Comparison of ENCODE assay signal across 18 cellular contexts in genomic region chr3:157999246-157999645, GRCh38.
DNase-seq lines count a peak whose midpoint lies in the region; ATAC-seq and TF ChIP-seq lines count a peak whose summit lies in the region.
"Had no signal": no experiment of that assay in that cellular context is flagged by ENCODE, and none has a peak within 500 bp of the region (broad histone marks: within the 10 kb centered on the region; RNA-seq: fewer than 3 reads in every experiment).

No MANE protein-coding gene starts in this region.

- no peak for ATAC-seq in mucosa of descending colon
- ATAC-seq: activated naive CD4-positive, alpha-beta T cell treated with anti-CD3 and anti-CD28 coated beads, Interleukin-2, amount 50 U/mL, for 72 hours; stimulated activated naive B cell treated with anti-CD40 and anti-IgM and Interleukin-4, amounts not matched to agents 10 μg/mL and 1 μg/mL and 100 μg/mL, for 72 hours; T-cell had no signal

- no peak overlapping the region for H3K4me3 ChIP-seq in Peyer's patch
- H3K4me3 ChIP-seq in mucosa of descending colon = no peak overlapping the region
- no peak overlapping the region for H3K4me3 ChIP-seq in thyroid gland (replicated peaks in 1 of 3)
- H3K4me3 ChIP-seq: coronary artery, HAP-1, transverse colon had no signal

- DNase-seq in NCI-H2107 treated with DMSO at 0.1 percent for 48 hours (lab: John Stamatoyannopoulos, UW; ENCODE audit: unreplicated experiment) (peak; percentile 39), NCI-H2107 (lab: John Stamatoyannopoulos, UW) (no peak), NCI-H2029 (lab: John Stamatoyannopoulos, UW) (peak; percentile 70), NCI-H748 treated with DMSO at 0.1 percent for 48 hours (lab: John Stamatoyannopoulos, UW) (peak; percentile 19), iris pigment epithelial cell (ENCODE audit: low read depth) (peak; percentile 1), Peyer's patch (no peak), mucosa of descending colon (no peak), thyroid gland (no peak)
- DNase-seq: 8988T; activated CD4-positive, alpha-beta T cell treated with anti-CD3 and anti-CD28 coated beads, Interleukin-2, amount 50 U/mL, for 48 hours; NCI-H524 treated with DMSO at 0.1 percent for 48 hours; stimulated activated naive B cell treated with anti-CD40 and anti-IgM and Interleukin-4, amounts not matched to agents 10 μg/mL and 1 μg/mL and 100 μg/mL, for 72 hours; T-cell; transverse colon had no signal

- no peak for TF ChIP-seq CTCF in Peyer's patch (IDR thresholded peaks at IDR 0.05)
- TF ChIP-seq CTCF in mucosa of descending colon (IDR thresholded peaks at IDR 0.05) = no peak
- TF ChIP-seq CTCF in thyroid gland (IDR thresholded peaks at IDR 0.05) = no peak

- H3K4me1 ChIP-seq in Peyer's patch (no peaks in the 10 kb centered on the region), mucosa of descending colon (ENCODE audit: low read depth) (no peaks in the 10 kb centered on the region), thyroid gland (no peaks in the 10 kb centered on the region)
- H3K4me1 ChIP-seq: HAP-1, transverse colon had no signal

- H3K36me3 ChIP-seq in Peyer's patch (no peaks in the 10 kb centered on the region), mucosa of descending colon (ENCODE audit: low read depth) (no peaks in the 10 kb centered on the region), thyroid gland (no peaks in the 10 kb centered on the region)
- H3K36me3 ChIP-seq: HAP-1, transverse colon had no signal

- H3K9me3 ChIP-seq in Peyer's patch (no peaks in the 10 kb centered on the region), mucosa of descending colon (no peaks in the 10 kb centered on the region), thyroid gland (no peaks in the 10 kb centered on the region)
- H3K9me3 ChIP-seq: HAP-1, transverse colon had no signal

- TF ChIP-seq POLR2A in Peyer's patch (IDR thresholded peaks at IDR 0.05) (no peak), thyroid gland (IDR thresholded peaks at IDR 0.05) (no peak)

- H3K27me3 ChIP-seq in Peyer's patch = no peaks in the 10 kb centered on the region
- H3K27me3 ChIP-seq in thyroid gland = no peaks in the 10 kb centered on the region
- H3K27me3 ChIP-seq: transverse colon had no signal

- WGBS in thyroid gland, 2 donors = 45 to 48% methylated on average over 5 of the region's 5 CpGs

- no peak overlapping the region for H3K27ac ChIP-seq in Peyer's patch
- H3K27ac ChIP-seq in thyroid gland = no peak overlapping the region
- H3K27ac ChIP-seq: coronary artery, transverse colon, VCaP had no signal

- intact Hi-C loops in mucosa of descending colon (cut with DNase I, micrococcal nuclease) = no loop called here
- intact Hi-C loops in thyroid gland (cut with DNase I) = no loop called here

Comparison
In these comparisons a context has a peak if more than half of its experiments do, and no peak if none do; other contexts are left out.
1. DNase-seq: peak in NCI-H2107 treated with DMSO at 0.1 percent for 48 hours (single experiment), NCI-H2029 (single experiment), NCI-H748 treated with DMSO at 0.1 percent for 48 hours (single experiment) and iris pigment epithelial cell (single experiment); none in NCI-H2107 (single experiment), Peyer's patch (0 of 3), mucosa of descending colon (0 of 3) and thyroid gland (0 of 2).